In the genomic region with DNA sequence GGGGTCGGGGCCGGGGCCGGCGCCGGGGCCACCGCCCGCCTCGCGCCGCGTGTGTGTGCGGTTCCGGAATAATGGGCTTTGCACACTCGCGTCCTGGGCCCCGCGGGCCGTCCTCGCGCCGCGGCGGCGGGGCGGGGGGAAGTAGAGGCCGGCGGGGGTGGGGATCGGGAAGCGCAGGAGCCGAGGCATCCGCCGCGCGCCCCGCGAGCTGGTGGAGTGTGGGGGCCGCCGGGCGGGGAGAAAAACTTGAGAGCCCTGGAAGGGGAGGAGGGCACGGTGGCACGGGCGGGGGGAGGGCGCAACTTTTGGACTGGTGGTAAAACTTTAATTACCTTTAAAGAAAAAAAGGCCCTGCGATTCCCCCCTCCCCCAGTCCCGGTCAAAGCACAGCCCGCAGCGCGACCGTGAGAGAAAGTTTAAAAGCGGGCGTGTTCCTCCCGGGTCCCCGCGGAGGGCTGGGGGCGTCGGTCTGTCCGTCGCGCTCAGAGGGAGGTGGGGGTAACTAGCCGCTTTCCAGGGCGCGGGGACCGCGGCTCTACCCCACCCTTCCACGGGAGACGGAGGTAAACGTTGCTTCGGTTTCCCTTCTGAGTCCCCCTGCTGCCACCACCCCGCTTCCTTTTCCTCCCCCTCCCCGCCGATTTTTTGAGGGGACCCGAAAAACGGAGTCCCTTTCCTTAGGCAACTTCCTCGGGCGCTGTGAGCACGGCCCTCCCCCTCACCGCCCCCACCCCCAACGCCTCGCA, we compare ENCODE assay signal across 8 cellular contexts. TPM values are rescaled to one million over a fixed set of nuclear protein-coding genes. Genes with fewer than 3 reads are reported as not detected.
DNase-seq lines count a peak whose midpoint lies in the region; ATAC-seq and TF ChIP-seq lines count a peak whose summit lies in the region.

No MANE protein-coding gene starts in this region.

- ATAC-seq in GM18519 (IDR thresholded peaks at IDR 0.05; ENCODE audit: low FRiP score, unreplicated experiment) (no peak), GM18520 (IDR thresholded peaks at IDR 0.05; ENCODE audit: unreplicated experiment) (no peak)

- H3K27me3 Mint-ChIP-seq in neural crest cell (ENCODE audit: low read depth): no peaks in the 10 kb centered on the region

- peaks cover 8% of the 10 kb centered on the region for H3K36me3 Mint-ChIP-seq in neural crest cell (ENCODE audit: low read depth)

- H3K4me3 ChIP-seq in fibroblast of pulmonary artery (replicated peaks; ENCODE audit: low read depth, low read length): peak overlapping the region; percentile 96

- no peak overlapping the region for H3K27ac Mint-ChIP-seq in neural crest cell (ENCODE audit: unreplicated experiment)

- peak; percentile 28 for DNase-seq in M059J (ENCODE audit: low read depth)
- DNase-seq in activated T-helper 1 cell treated with anti-CD3 and anti-CD28 coated beads, Interleukin-2, amount 50 U/mL, for 16 hours (ENCODE audit: low read depth in 1 of 2, low spot score in 1 of 2): peak; percentile 21 to 22
- peak; percentile 11 for DNase-seq in fibroblast of pulmonary artery (ENCODE audit: low read depth)
- DNase-seq in neural crest cell (ENCODE audit: low read depth, low spot score): peak; percentile 9
- DNase-seq in ureter (ENCODE audit: low spot score): peak; percentile 47

- TF ChIP-seq CTCF in GM12873 (IDR thresholded peaks at IDR 0.05; ENCODE audit: insufficient read depth, low read depth, low read length, missing control alignments) (peak; percentile 1), fibroblast of pulmonary artery (IDR thresholded peaks at IDR 0.05; ENCODE audit: low read length, missing control alignments) (no peak), neural crest cell (conservative IDR thresholded peaks at IDR 0.05) (no peak)

- H3K9me3 Mint-ChIP-seq in neural crest cell: no peaks in the 10 kb centered on the region

- H3K4me3 Mint-ChIP-seq in neural crest cell: peak overlapping the region; percentile 100

- H3K4me1 Mint-ChIP-seq in neural crest cell: peaks cover 24% of the 10 kb centered on the region

RNA-seq across cellular contexts. Expression of gene L3MBTL3, which starts 1.9 kb away (rescaled TPM):
- 6.5 and 9.4 TPM in 2 replicates for total RNA-seq in M059J (2014; rRNA removed; shearing (Covaris generic))
- total RNA-seq in neural crest cell (22.8 and 32.0 TPM in 2 replicates), ureter (15.1 TPM)
